ENCODE assay signal across 8 cellular contexts in genomic region chr11:43515090-43515489, GRCh38.
DNase-seq lines count a peak whose midpoint lies in the region; ATAC-seq and TF ChIP-seq lines count a peak whose summit lies in the region.

No MANE protein-coding gene starts in this region.

- H3K4me3 ChIP-seq in GM12864 (ENCODE audit: low read depth, low read length) (no peak overlapping the region), IMR-90 (ENCODE audit: insufficient read depth, low read depth, low read length) (no peak overlapping the region), tibial artery (no peak overlapping the region)

- dilution Hi-C loops in IMR-90 (cut with HindIII; ENCODE audit: low sequenced_read_pairs, unreplicated experiment) = no loop called here

- H4K20me1 ChIP-seq in IMR-90 (ENCODE audit: insufficient read depth, low read length) = no peaks in the 10 kb centered on the region

- no peak overlapping the region for H4K5ac ChIP-seq in IMR-90 (ENCODE audit: low read depth, low read length)

- no peak overlapping the region for H3K27ac ChIP-seq in IMR-90 (ENCODE audit: insufficient read depth, low read length)
- H3K27ac ChIP-seq in tibial artery = no peak overlapping the region

- H3K27me3 Mint-ChIP-seq in WTC11 (ENCODE audit: low read depth) = peaks cover 30% of the 10 kb centered on the region
- H3K27me3 Mint-ChIP-seq in activated T-helper 1 cell treated with anti-CD3 and anti-CD28 coated beads, Interleukin-12 subunit alpha, Interleukin-12 subunit beta, Interleukin-2, Interleukin-4 antibody, amounts not matched to agents 30 ng/mL and 10 ng/mL and 1 ng/mL, durations not matched to agents 14 hours and 24 hours and 36 hours (ENCODE audit: insufficient read depth) = peaks cover 2% of the 10 kb centered on the region

- H2BK20ac ChIP-seq in IMR-90 (ENCODE audit: low read depth, low read length) = no peak overlapping the region

- 100% methylated on average over 1 of the region's 6 CpGs; no CpG with 5 or more reads in 1 of the 2 experiments for WGBS in IMR-90 (ENCODE audit: extremely low coverage in 2 of 2, insufficient read length in 1 of 2), 2 experiments

- no peak overlapping the region for H3K4me2 ChIP-seq in IMR-90 (ENCODE audit: low read depth, low read length)

- no peak overlapping the region for H4K8ac ChIP-seq in IMR-90 (ENCODE audit: low read depth in 2 of 2, low read length in 2 of 2)

- no peak overlapping the region for H2AK9ac ChIP-seq in IMR-90 (replicated peaks; ENCODE audit: low read depth, low read length, poor library complexity)

- no peak overlapping the region for H3K27ac Mint-ChIP-seq in WTC11
- no peak overlapping the region for H3K27ac Mint-ChIP-seq in activated T-helper 1 cell treated with anti-CD3 and anti-CD28 coated beads, Interleukin-12 subunit alpha, Interleukin-12 subunit beta, Interleukin-2, Interleukin-4 antibody, amounts not matched to agents 30 ng/mL and 10 ng/mL and 1 ng/mL, durations not matched to agents 14 hours and 24 hours and 36 hours

- H3K27me3 ChIP-seq in IMR-90 (ENCODE audit: control insufficient read depth, insufficient read depth, low read length) = peaks cover 3% of the 10 kb centered on the region
- peaks cover 0 to 11% of the 10 kb centered on the region in 2 donors for H3K27me3 ChIP-seq in tibial artery

- H3K4me1 Mint-ChIP-seq in WTC11 = 0 out of 2 replicates have a peak, but pooled peaks cover 3% of the 10 kb centered on the region
- no peaks in the 10 kb centered on the region for H3K4me1 Mint-ChIP-seq in activated T-helper 1 cell treated with anti-CD3 and anti-CD28 coated beads, Interleukin-12 subunit alpha, Interleukin-12 subunit beta, Interleukin-2, Interleukin-4 antibody, amounts not matched to agents 30 ng/mL and 10 ng/mL and 1 ng/mL, durations not matched to agents 14 hours and 24 hours and 36 hours (ENCODE audit: low read depth)

- ATAC-seq in IMR-90 (ENCODE audit: low read depth) (0 out of 2 replicates have a peak, but pooled peaks have one; percentile 29), WTC11 (peak; percentile 94)

- in situ Hi-C loops in IMR-90 (cut with MboI; ENCODE audit: low sequenced_read_pairs) = no loop called here

- no peak overlapping the region for H2BK5ac ChIP-seq in IMR-90 (ENCODE audit: low read depth, low read length, poor library complexity, severe bottlenecking)

- no peaks in the 10 kb centered on the region for H3K9me1 ChIP-seq in IMR-90 (ENCODE audit: insufficient read depth, low read length)

- H3K4me1 ChIP-seq in IMR-90 (ENCODE audit: control insufficient read depth, insufficient read depth, low read length) = no peaks in the 10 kb centered on the region
- no peaks in the 10 kb centered on the region for H3K4me1 ChIP-seq in tibial artery

- H3K18ac ChIP-seq in IMR-90 (ENCODE audit: low read depth, low read length) = no peak overlapping the region

- no TSS peak for BruUV-seq in IMR-90 (replicated peaks; lab: Mats Ljungman, UMichigan)

- CTCF ChIA-PET in IMR-90 (lab: Yijun Ruan, JAX) = no interaction called here
- CTCF ChIA-PET in WTC11 (lab: Charles Lee) = interaction anchor here (0.6 to 8.0 kb wide), 25 partner anchors 10 to 203 kb away, joined by 3 to 112 read pairs (median 4); partner anchors contain the start of gene API5

- no peak overlapping the region for H3K9ac ChIP-seq in IMR-90 (ENCODE audit: low read depth, low read length)

- peak; percentile 31 for TF ChIP-seq CTCF in GM12864 (IDR thresholded peaks at IDR 0.05; ENCODE audit: low read depth, low read length, missing control alignments)
- TF ChIP-seq CTCF in IMR-90 (conservative IDR thresholded peaks at IDR 0.05; ENCODE audit: low read depth, low read length) = 0 out of 2 replicates have a peak, but pooled peaks have one; percentile 10
- no peak for TF ChIP-seq CTCF in WTC11 (IDR thresholded peaks at IDR 0.05)
- TF ChIP-seq CTCF in tibial artery (IDR thresholded peaks at IDR 0.05) = no peak

- H2AK5ac ChIP-seq in IMR-90 (ENCODE audit: low read depth, low read length) = no peak overlapping the region

- H2AFZ ChIP-seq in IMR-90 (replicated peaks; ENCODE audit: low read length, poor library complexity) = no peak overlapping the region

- no peak overlapping the region for H3K23ac ChIP-seq in IMR-90 (ENCODE audit: low read depth, low read length)

- H3K36me3 ChIP-seq in IMR-90 (ENCODE audit: control insufficient read depth, insufficient read depth, low read length) (no peaks in the 10 kb centered on the region), tibial artery (no peaks in the 10 kb centered on the region)

- H4K91ac ChIP-seq in IMR-90 (ENCODE audit: insufficient read depth, low read depth, low read length) = no peak overlapping the region

- no peak for TF ChIP-seq RAD21 in IMR-90 (IDR thresholded peaks at IDR 0.05; ENCODE audit: low read length)

- H2BK120ac ChIP-seq in IMR-90 (ENCODE audit: low read depth, low read length) = no peak overlapping the region

- no peak overlapping the region for H2BK15ac ChIP-seq in IMR-90 (ENCODE audit: low read depth, low read length)

- H3K36me3 Mint-ChIP-seq in WTC11 = no peaks in the 10 kb centered on the region
- no peaks in the 10 kb centered on the region for H3K36me3 Mint-ChIP-seq in activated T-helper 1 cell treated with anti-CD3 and anti-CD28 coated beads, Interleukin-12 subunit alpha, Interleukin-12 subunit beta, Interleukin-2, Interleukin-4 antibody, amounts not matched to agents 30 ng/mL and 10 ng/mL and 1 ng/mL, durations not matched to agents 14 hours and 24 hours and 36 hours (ENCODE audit: low read depth)

- POLR2A ChIA-PET in IMR-90 (lab: Charles Lee; ENCODE audit: unreplicated experiment) = no interaction called here
- POLR2A ChIA-PET in WTC11 (lab: Charles Lee) = interaction anchor here (0.6 kb wide), 1 partner anchor 18 kb away, joined by 5 read pairs; no protein-coding TSS in a partner anchor

- peaks cover 12% of the 10 kb centered on the region for H3K9me3 Mint-ChIP-seq in WTC11
- H3K9me3 Mint-ChIP-seq in activated T-helper 1 cell treated with anti-CD3 and anti-CD28 coated beads, Interleukin-12 subunit alpha, Interleukin-12 subunit beta, Interleukin-2, Interleukin-4 antibody, amounts not matched to agents 30 ng/mL and 10 ng/mL and 1 ng/mL, durations not matched to agents 14 hours and 24 hours and 36 hours = peaks cover 10% of the 10 kb centered on the region

- intact Hi-C loops in IMR-90 (cut with micrococcal nuclease) = no loop called here
- intact Hi-C loops in activated T-helper 1 cell treated with anti-CD3 and anti-CD28 coated beads, Interleukin-12 subunit alpha, Interleukin-12 subunit beta, Interleukin-2, Interleukin-4 antibody, amounts not matched to agents 30 ng/mL and 10 ng/mL and 1 ng/mL, durations not matched to agents 14 hours and 24 hours and 36 hours (cut with micrococcal nuclease) = no loop called here
- intact Hi-C loops in tibial artery (cut with DNase I; ENCODE audit: low total_unique reads) = no loop called here

- H3K56ac ChIP-seq in IMR-90 (ENCODE audit: extremely low read depth, insufficient read depth, low read length) = no peak overlapping the region

- no peak overlapping the region for H3K14ac ChIP-seq in IMR-90 (replicated peaks; ENCODE audit: low read depth, low read length)

- no peak overlapping the region for H3K4ac ChIP-seq in IMR-90 (ENCODE audit: low read depth, low read length)

- H3K9me3 ChIP-seq in IMR-90 (ENCODE audit: control insufficient read depth, insufficient read depth, low read length) (no peaks in the 10 kb centered on the region), tibial artery (no peaks in the 10 kb centered on the region)

- DNase-seq in GM12864 (ENCODE audit: low read depth) (no peak), IMR-90 (no peak), WTC11 (ENCODE audit: low spot score) (peak; percentile 57), left kidney (ENCODE audit: low read depth, low spot score) (peak; percentile 17), HPDE6-E6E7 (ENCODE audit: extremely low spot score) (no peak), tibial artery (no peak), NCI-H1694 (lab: John Stamatoyannopoulos, UW) (no peak)
- no peak for DNase-seq in activated T-helper 1 cell treated with anti-CD3 and anti-CD28 coated beads, Interleukin-12 subunit alpha, Interleukin-12 subunit beta, Interleukin-2, Interleukin-4 antibody, amounts not matched to agents 30 ng/mL and 10 ng/mL and 1 ng/mL, durations not matched to agents 14 hours and 24 hours and 36 hours (ENCODE audit: low spot score)

- TF ChIP-seq POLR2A in IMR-90 (IDR thresholded peaks at IDR 0.05; ENCODE audit: low read depth, low read length) = no peak

- no peaks in the 10 kb centered on the region for H3K79me1 ChIP-seq in IMR-90 (ENCODE audit: low read depth in 1 of 2, low read length in 2 of 2)

- no peak overlapping the region for H3K4me3 Mint-ChIP-seq in WTC11
- no peak overlapping the region for H3K4me3 Mint-ChIP-seq in activated T-helper 1 cell treated with anti-CD3 and anti-CD28 coated beads, Interleukin-12 subunit alpha, Interleukin-12 subunit beta, Interleukin-2, Interleukin-4 antibody, amounts not matched to agents 30 ng/mL and 10 ng/mL and 1 ng/mL, durations not matched to agents 14 hours and 24 hours and 36 hours

TF ChIP-seq in IMR-90, 13 proteins besides CTCF, POLR2A, EP300 and RAD21 (continues in another document):
- TF ChIP-seq RFX5 (IDR thresholded peaks at IDR 0.05; ENCODE audit: low read depth, low read length) = no peak
- no peak for TF ChIP-seq SMC3 (IDR thresholded peaks at IDR 0.05; ENCODE audit: low read depth, low read length)
- TF ChIP-seq NFE2L2 (IDR thresholded peaks at IDR 0.05; ENCODE audit: low read depth, low read length) = no peak
- no peak for TF ChIP-seq RCOR1 (IDR thresholded peaks at IDR 0.05; ENCODE audit: insufficient replicate concordance, low read length)
- TF ChIP-seq BHLHE40 (IDR thresholded peaks at IDR 0.05; ENCODE audit: low read depth, low read length) = no peak
- TF ChIP-seq MAFK (IDR thresholded peaks at IDR 0.05; ENCODE audit: low read depth, low read length) = no peak
- no peak for TF ChIP-seq MXI1 (IDR thresholded peaks at IDR 0.05; ENCODE audit: borderline replicate concordance, low read depth, low read length)
- no peak for TF ChIP-seq CHD1 (IDR thresholded peaks at IDR 0.05; ENCODE audit: low read depth, low read length)
- TF ChIP-seq CEBPB (IDR thresholded peaks at IDR 0.05; ENCODE audit: low read depth, low read length) = no peak

TF ChIP-seq in WTC11, 78 proteins besides CTCF, POLR2A, EP300 and RAD21 (continues in another document):
- TF ChIP-seq ZNF121 (CRISPR knock-in tag; IDR thresholded peaks at IDR 0.05) (peak; percentile 67; the same call in 1 of the 2 replicates), MYBL2 (CRISPR knock-in tag; IDR thresholded peaks at IDR 0.05) (no peak), PREB (CRISPR knock-in tag; IDR thresholded peaks at IDR 0.05; ENCODE audit: borderline replicate concordance) (no peak)

Comparison
In these comparisons a context has a peak if more than half of its experiments do, and no peak if none do; other contexts are left out.
1. DNase-seq: peak in WTC11 (single experiment) and left kidney (single experiment); none in GM12864 (single experiment), IMR-90 (single experiment), activated T-helper 1 cell treated with anti-CD3 and anti-CD28 coated beads, Interleukin-12 subunit alpha, Interleukin-12 subunit beta, Interleukin-2, Interleukin-4 antibody, amounts not matched to agents 30 ng/mL and 10 ng/mL and 1 ng/mL, durations not matched to agents 14 hours and 24 hours and 36 hours (single experiment), HPDE6-E6E7 (single experiment), tibial artery (0 of 2) and NCI-H1694 (single experiment).
2. CTCF ChIP-seq: peak in GM12864 (single experiment) and IMR-90 (single experiment); none in WTC11 (single experiment) and tibial artery (0 of 2).